ENCODE assay signal across 12 cellular contexts in genomic region chr1:211566431-211567025, GRCh38. TPM values are rescaled to one million over a fixed set of nuclear protein-coding genes. Genes with fewer than 3 reads are reported as not detected.
DNase-seq lines count a peak whose midpoint lies in the region; ATAC-seq and TF ChIP-seq lines count a peak whose summit lies in the region.
"Had no signal": no experiment of that assay in that cellular context is flagged by ENCODE, and none has a peak within 500 bp of the region (broad histone marks: within the 10 kb centered on the region; RNA-seq: fewer than 3 reads in every experiment).

No MANE protein-coding gene starts in this region.

- H3K27me3 Mint-ChIP-seq in activated CD4-positive, alpha-beta T cell treated with anti-CD3 and anti-CD28 coated beads, Interleukin-2, amount 10 ng/mL, durations not matched to agents 7 days and 5 days: peaks cover 3% of the 10 kb centered on the region

- H3K27ac ChIP-seq in osteoblast (ENCODE audit: low read depth, low read length): no peak overlapping the region
- H3K27ac ChIP-seq: stomach had no signal

- CTCF ChIA-PET in activated CD4-positive, alpha-beta T cell treated with anti-CD3 and anti-CD28 coated beads, Interleukin-2, amount 10 ng/mL, durations not matched to agents 7 days and 5 days (lab: Charles Lee): interaction anchor here (0.5 kb wide), 1 partner anchor 8 kb away, joined by 3 read pairs; no protein-coding TSS in a partner anchor

- H2AFZ ChIP-seq in osteoblast (ENCODE audit: low read length): no peak overlapping the region

- no peaks in the 10 kb centered on the region for H3K79me2 ChIP-seq in osteoblast (ENCODE audit: insufficient read depth, low read length)

- peaks cover 13% of the 10 kb centered on the region for H3K4me1 Mint-ChIP-seq in activated CD4-positive, alpha-beta T cell treated with anti-CD3 and anti-CD28 coated beads, Interleukin-2, amount 10 ng/mL, durations not matched to agents 7 days and 5 days

- DNase-seq in GM19238 (ENCODE audit: insufficient read length, low spot score) (peak; percentile 31), OCI-M2 (lab: John Stamatoyannopoulos, UW; ENCODE audit: unreplicated experiment) (no peak), osteoblast (ENCODE audit: insufficient read length, low spot score, missing footprints) (no peak)
- DNase-seq in activated CD4-positive, alpha-beta T cell treated with anti-CD3 and anti-CD28 coated beads, Interleukin-2, amount 10 ng/mL, durations not matched to agents 7 days and 5 days: no peak
- DNase-seq: CD8-positive, alpha-beta memory T cell; naive thymus-derived CD4-positive, alpha-beta T cell; stimulated activated CD4-positive, alpha-beta T cell treated with anti-CD3 and anti-CD28 coated beads, Interleukin-12 subunit alpha, Interleukin-12 subunit beta, amount 100 ng/mL, for 4 hours; stomach had no signal

- H3K27ac Mint-ChIP-seq in activated CD4-positive, alpha-beta T cell treated with anti-CD3 and anti-CD28 coated beads, Interleukin-2, amount 10 ng/mL, durations not matched to agents 7 days and 5 days: no peak overlapping the region
- H3K27ac Mint-ChIP-seq: naive thymus-derived CD4-positive, alpha-beta T cell had no signal

- peaks cover 2% of the 10 kb centered on the region for H4K20me1 ChIP-seq in osteoblast (ENCODE audit: insufficient read depth, low read length)

- POLR2A ChIA-PET in activated CD4-positive, alpha-beta T cell treated with anti-CD3 and anti-CD28 coated beads, Interleukin-2, amount 10 ng/mL, durations not matched to agents 7 days and 5 days (lab: Charles Lee): no interaction called here

- H3K9me3 Mint-ChIP-seq in activated CD4-positive, alpha-beta T cell treated with anti-CD3 and anti-CD28 coated beads, Interleukin-2, amount 10 ng/mL, durations not matched to agents 7 days and 5 days: no peaks in the 10 kb centered on the region
- H3K9me3 Mint-ChIP-seq: CD8-positive, alpha-beta memory T cell had no signal

- peaks cover 3% of the 10 kb centered on the region for H3K27me3 ChIP-seq in osteoblast (ENCODE audit: insufficient read depth, low read length)
- H3K27me3 ChIP-seq: stomach had no signal

- H3K36me3 ChIP-seq in osteoblast (ENCODE audit: insufficient read depth, low read length): no peaks in the 10 kb centered on the region
- H3K36me3 ChIP-seq: stomach had no signal

- H3K4me3 ChIP-seq in osteoblast (ENCODE audit: insufficient read depth, low read length): no peak overlapping the region
- H3K4me3 ChIP-seq: stomach had no signal

- H3K4me2 ChIP-seq in osteoblast (ENCODE audit: insufficient read depth, low read length): no peak overlapping the region

- no peaks in the 10 kb centered on the region for H3K36me3 Mint-ChIP-seq in activated CD4-positive, alpha-beta T cell treated with anti-CD3 and anti-CD28 coated beads, Interleukin-2, amount 10 ng/mL, durations not matched to agents 7 days and 5 days (ENCODE audit: low read depth)

- ATAC-seq in GM18502 (IDR thresholded peaks at IDR 0.05; ENCODE audit: poor library complexity, unreplicated experiment) (peak; percentile 86), HG02759 (IDR thresholded peaks at IDR 0.05; ENCODE audit: unreplicated experiment) (peak; percentile 95), HG03469 (IDR thresholded peaks at IDR 0.05; ENCODE audit: unreplicated experiment) (peak; percentile 79), HG03280 (IDR thresholded peaks at IDR 0.05; ENCODE audit: unreplicated experiment) (no peak)
- ATAC-seq: naive thymus-derived CD4-positive, alpha-beta T cell had no signal

- no peak for TF ChIP-seq CTCF in osteoblast (IDR thresholded peaks at IDR 0.05; ENCODE audit: extremely low read depth, low read depth, low read length)

- no peaks in the 10 kb centered on the region for H3K4me1 ChIP-seq in osteoblast (ENCODE audit: insufficient read depth, low read length)
- H3K4me1 ChIP-seq: stomach had no signal

- no peaks in the 10 kb centered on the region for H3K9me3 ChIP-seq in osteoblast (ENCODE audit: low read depth, low read length)
- H3K9me3 ChIP-seq: stomach had no signal

- no peak overlapping the region for H3K4me3 Mint-ChIP-seq in activated CD4-positive, alpha-beta T cell treated with anti-CD3 and anti-CD28 coated beads, Interleukin-2, amount 10 ng/mL, durations not matched to agents 7 days and 5 days
- H3K4me3 Mint-ChIP-seq: CD8-positive, alpha-beta memory T cell; naive thymus-derived CD4-positive, alpha-beta T cell had no signal

RNA-seq across cellular contexts. Expression of gene SLC30A1, which starts 12.4 kb away (rescaled TPM):
- 39.5 and 49.9 TPM in 2 replicates for total RNA-seq in osteoblast
- total RNA-seq in activated CD4-positive, alpha-beta T cell treated with anti-CD3 and anti-CD28 coated beads, Interleukin-2, amount 10 ng/mL, durations not matched to agents 7 days and 5 days: 1 to 10 TPM; 9.3 to 9.6 TPM
